In genomic region chr6:43933111-43933885, GRCh38 we compare ENCODE assay signal across 19 cellular contexts.
A peak's percentile ranks its signal among the peaks of the same experiment; 100 is the strongest.
DNase-seq lines count a peak whose midpoint lies in the region; ATAC-seq and TF ChIP-seq lines count a peak whose summit lies in the region.
"Had no signal": no experiment of that assay in that cellular context is flagged by ENCODE, and none has a peak within 500 bp of the region (broad histone marks: within the 10 kb centered on the region; RNA-seq: fewer than 3 reads in every experiment).

No MANE protein-coding gene starts in this region.

- H3K9me3 ChIP-seq in smooth muscle cell (replicated peaks; ENCODE audit: low read depth): no peaks in the 10 kb centered on the region
- H3K9me3 ChIP-seq: transverse colon had no signal

- no peak overlapping the region for H3K9ac ChIP-seq in mesendoderm (ENCODE audit: low read length)
- no peak overlapping the region for H3K9ac ChIP-seq in smooth muscle cell (ENCODE audit: low read depth)
- H3K9ac ChIP-seq: GM23248 had no signal

- peak overlapping the region; percentile 10 for H3K4ac ChIP-seq in mesendoderm (ENCODE audit: low read depth, low read length)

- H3K4me1 ChIP-seq in mesendoderm (ENCODE audit: control insufficient read depth, low read depth, low read length) (peaks cover 10% of the 10 kb centered on the region), smooth muscle cell (ENCODE audit: low read depth) (peaks cover 16% of the 10 kb centered on the region)

- H3K27me3 ChIP-seq in mesendoderm (ENCODE audit: insufficient read depth, low read length, poor library complexity): no peaks in the 10 kb centered on the region
- H3K27me3 ChIP-seq in smooth muscle cell (ENCODE audit: low read depth): no peaks in the 10 kb centered on the region
- H3K27me3 ChIP-seq: transverse colon had no signal

- no peak overlapping the region for H4K5ac ChIP-seq in mesendoderm (ENCODE audit: low read length)

- peak overlapping the region in 1 of 5 experiments; percentile 63 for H3K4me3 Mint-ChIP-seq in brain
- H3K4me3 Mint-ChIP-seq: activated naive CD8-positive, alpha-beta T cell; T-cell had no signal

- no peaks in the 10 kb centered on the region for H4K20me1 ChIP-seq in smooth muscle cell (ENCODE audit: low read depth)

- no CpG with 5 or more reads among the region's 19 CpGs for WGBS in mesendoderm (ENCODE audit: extremely low coverage, insufficient coverage, low lambda C conversion rate)
- WGBS in smooth muscle cell (ENCODE audit: low lambda C conversion rate): 15% methylated on average over 19 of the region's 19 CpGs

- H2BK5ac ChIP-seq in mesendoderm (ENCODE audit: low read length): no peak overlapping the region

- no peak for ATAC-seq in HG02870 (IDR thresholded peaks at IDR 0.05; ENCODE audit: unreplicated experiment)
- ATAC-seq: left lobe of liver, T-cell had no signal

- no peaks in the 10 kb centered on the region for H3K36me3 Mint-ChIP-seq in brain
- H3K36me3 Mint-ChIP-seq: activated naive CD8-positive, alpha-beta T cell; T-cell had no signal

- TF ChIP-seq CTCF in brain (conservative IDR thresholded peaks at IDR 0.05) (no peak), smooth muscle cell (IDR thresholded peaks at IDR 0.05; ENCODE audit: borderline replicate concordance, insufficient read depth, poor library complexity, severe bottlenecking) (no peak)

- H3K79me1 ChIP-seq in mesendoderm (ENCODE audit: low read length): no peaks in the 10 kb centered on the region

- H3K27ac ChIP-seq in mesendoderm (ENCODE audit: low read depth, low read length) (no peak overlapping the region), smooth muscle cell (ENCODE audit: low read depth) (peak overlapping the region; percentile 1)
- H3K27ac ChIP-seq: C4-2B, GM23248, RWPE1, transverse colon had no signal

- H3F3A ChIP-seq in smooth muscle cell (ENCODE audit: low read depth): peaks cover 10% of the 10 kb centered on the region

- H2AFZ ChIP-seq in smooth muscle cell (ENCODE audit: low read depth): no peak overlapping the region
- H2AFZ ChIP-seq: GM23248 had no signal

- H3K27ac Mint-ChIP-seq in brain: peak overlapping the region; percentile 38 to 96 (median 58)
- H3K27ac Mint-ChIP-seq: activated naive CD8-positive, alpha-beta T cell; T-cell had no signal

- DNase-seq in activated effector memory CD4-positive, alpha-beta T cell treated with anti-CD3 and anti-CD28 coated beads, Interleukin-2, amount 50 U/mL, for 16 hours: peak; percentile 41
- no peak for DNase-seq in activated effector memory CD4-positive, alpha-beta T cell treated with Interleukin-2 at 50 U/mL for 16 hours
- no peak for DNase-seq in mesendoderm
- DNase-seq in smooth muscle cell (lab: John Stamatoyannopoulos, UW; ENCODE audit: unreplicated experiment): no peak
- DNase-seq in stimulated activated CD4-positive, alpha-beta T cell treated with anti-CD3 and anti-CD28 coated beads, Interleukin-1b, Interleukin-23, amount 100 ng/mL, for 48 hours: no peak
- DNase-seq in H4 (ENCODE audit: low spot score): no peak
- DNase-seq: 8988T; caudate nucleus; GM23248; NCI-H748 treated with DMSO at 0.1 percent for 48 hours; stimulated activated naive CD4-positive, alpha-beta T cell treated with Interleukin-2 at 50 U/mL for 16 hours; T-cell; transverse colon had no signal

- no peak overlapping the region for H4K8ac ChIP-seq in mesendoderm (ENCODE audit: low read depth, low read length)

- H3K4me2 ChIP-seq in mesendoderm (ENCODE audit: low read length) (no peak overlapping the region), smooth muscle cell (peak overlapping the region; percentile 21)

- no peak overlapping the region for H3K23ac ChIP-seq in mesendoderm (ENCODE audit: low read length)

- no peak overlapping the region for H3K18ac ChIP-seq in mesendoderm (ENCODE audit: low read length)

- H3K56ac ChIP-seq in mesendoderm (ENCODE audit: low read length): peak overlapping the region; percentile 53

- peaks cover 6% of the 10 kb centered on the region for H3K27me3 Mint-ChIP-seq in brain
- H3K27me3 Mint-ChIP-seq: activated naive CD8-positive, alpha-beta T cell had no signal

- no peak overlapping the region for H2AK5ac ChIP-seq in mesendoderm (ENCODE audit: low read length)

- H3K79me2 ChIP-seq in mesendoderm (ENCODE audit: control insufficient read depth, insufficient read depth, low read length) (no peaks in the 10 kb centered on the region), smooth muscle cell (ENCODE audit: low read depth) (no peaks in the 10 kb centered on the region)

- no peak overlapping the region for H2BK15ac ChIP-seq in mesendoderm (replicated peaks; ENCODE audit: low read depth)

- no peak overlapping the region for H3K4me3 ChIP-seq in mesendoderm (ENCODE audit: low read length)
- no peak overlapping the region for H3K4me3 ChIP-seq in smooth muscle cell
- H3K4me3 ChIP-seq: GM23248, transverse colon had no signal

- H3K9me3 Mint-ChIP-seq in brain: peaks cover 0 to 5% (median 0%) of the 10 kb centered on the region in 5 experiments
- H3K9me3 Mint-ChIP-seq: T-cell had no signal

- H3K4me1 Mint-ChIP-seq in brain: peaks cover 61% of the 10 kb centered on the region

- no peak overlapping the region for H2BK120ac ChIP-seq in mesendoderm (ENCODE audit: low read depth, low read length)

- H3K36me3 ChIP-seq in mesendoderm (ENCODE audit: control insufficient read depth, insufficient read depth, low read length): no peaks in the 10 kb centered on the region
- H3K36me3 ChIP-seq in smooth muscle cell (ENCODE audit: low read depth): no peaks in the 10 kb centered on the region
- H3K36me3 ChIP-seq: transverse colon had no signal
